23 cellular contexts compared by ENCODE assay signal in genomic region chr4:129550281-129550785, GRCh38.
"Had no signal": no experiment of that assay in that cellular context is flagged by ENCODE, and none has a peak within 500 bp of the region (broad histone marks: within the 10 kb centered on the region; RNA-seq: fewer than 3 reads in every experiment).

No MANE protein-coding gene starts in this region.

- H3K4me1 ChIP-seq: tibial artery had no signal

- H3K27ac ChIP-seq: brain microvascular endothelial cell, coronary artery, hepatocyte, lower lobe of right lung, pancreas, spleen, tibial artery had no signal

- DNase-seq: activated CD4-positive, alpha-beta memory T cell treated with anti-CD3 and anti-CD28 coated beads for 36 hours; activated CD4-positive, alpha-beta T cell treated with anti-CD3 and anti-CD28 coated beads for 36 hours; activated naive CD4-positive, alpha-beta T cell; activated naive CD8-positive, alpha-beta T cell treated with anti-CD3 and anti-CD28 coated beads for 36 hours; activated T-cell treated with anti-CD3 and anti-CD28 coated beads for 4 hours; amygdala; brain microvascular endothelial cell; central memory CD4-positive, alpha-beta T cell; effector CD4-positive, alpha-beta T cell; foreskin fibroblast; left colon; midbrain; nephron progenitor cell; SK-N-SH; stimulated activated naive B cell treated with anti-CD40 and anti-IgM and Interleukin-4, amounts not matched to agents 10 μg/mL and 1 μg/mL and 100 μg/mL, for 72 hours; tibial artery had no signal

- H3K36me3 ChIP-seq: brain microvascular endothelial cell, lower lobe of right lung, pancreas, spleen, tibial artery had no signal

- H3K9me3 Mint-ChIP-seq: activated CD4-positive, alpha-beta memory T cell treated with anti-CD3 and anti-CD28 coated beads for 36 hours; activated naive CD8-positive, alpha-beta T cell treated with anti-CD3 and anti-CD28 coated beads for 36 hours; nephron progenitor cell; stimulated activated naive B cell treated with anti-CD40 and anti-IgM and Interleukin-4, amounts not matched to agents 10 μg/mL and 1 μg/mL and 100 μg/mL, for 72 hours; T-helper 2 cell treated with Interferon-gamma antibody and Interleukin-4, amounts not matched to agents 5 μg/mL and 100 μg/mL, for 36 hours; WTC11 had no signal

- H3K36me3 Mint-ChIP-seq: activated CD4-positive, alpha-beta memory T cell treated with anti-CD3 and anti-CD28 coated beads for 36 hours; activated naive CD8-positive, alpha-beta T cell treated with anti-CD3 and anti-CD28 coated beads for 36 hours; stimulated activated naive B cell treated with anti-CD40 and anti-IgM and Interleukin-4, amounts not matched to agents 10 μg/mL and 1 μg/mL and 100 μg/mL, for 72 hours; WTC11 had no signal

- H3K4me1 Mint-ChIP-seq: activated CD4-positive, alpha-beta T cell treated with anti-CD3 and anti-CD28 coated beads for 36 hours; activated naive CD8-positive, alpha-beta T cell treated with anti-CD3 and anti-CD28 coated beads for 36 hours; nephron progenitor cell; stimulated activated naive B cell treated with anti-CD40 and anti-IgM and Interleukin-4, amounts not matched to agents 10 μg/mL and 1 μg/mL and 100 μg/mL, for 72 hours; WTC11 had no signal

- H3K27me3 Mint-ChIP-seq: activated CD4-positive, alpha-beta memory T cell treated with anti-CD3 and anti-CD28 coated beads for 36 hours; activated CD4-positive, alpha-beta T cell treated with anti-CD3 and anti-CD28 coated beads for 36 hours; activated naive CD8-positive, alpha-beta T cell treated with anti-CD3 and anti-CD28 coated beads for 36 hours; stimulated activated naive B cell treated with anti-CD40 and anti-IgM and Interleukin-4, amounts not matched to agents 10 μg/mL and 1 μg/mL and 100 μg/mL, for 72 hours had no signal

- H3K9ac ChIP-seq: SK-N-SH had no signal

- H3K9me3 ChIP-seq: lower lobe of right lung, pancreas, SK-N-SH, spleen, tibial artery had no signal

- H3K27ac Mint-ChIP-seq: activated CD4-positive, alpha-beta memory T cell treated with anti-CD3 and anti-CD28 coated beads for 36 hours; activated CD4-positive, alpha-beta T cell treated with anti-CD3 and anti-CD28 coated beads for 36 hours; activated naive CD8-positive, alpha-beta T cell treated with anti-CD3 and anti-CD28 coated beads for 36 hours; nephron progenitor cell; stimulated activated naive B cell treated with anti-CD40 and anti-IgM and Interleukin-4, amounts not matched to agents 10 μg/mL and 1 μg/mL and 100 μg/mL, for 72 hours; T-helper 2 cell treated with Interferon-gamma antibody and Interleukin-4, amounts not matched to agents 5 μg/mL and 100 μg/mL, for 36 hours; WTC11 had no signal

- H3K27me3 ChIP-seq: brain microvascular endothelial cell, hepatocyte, pancreas, spleen, tibial artery had no signal

- ATAC-seq: activated CD4-positive, alpha-beta T cell treated with anti-CD3 and anti-CD28 coated beads for 36 hours; left colon; stimulated activated naive B cell treated with anti-CD40 and anti-IgM and Interleukin-4, amounts not matched to agents 10 μg/mL and 1 μg/mL and 100 μg/mL, for 72 hours; WTC11 had no signal

- H3K4me3 Mint-ChIP-seq: activated CD4-positive, alpha-beta memory T cell treated with anti-CD3 and anti-CD28 coated beads for 36 hours; activated CD4-positive, alpha-beta T cell treated with anti-CD3 and anti-CD28 coated beads for 36 hours; activated naive CD8-positive, alpha-beta T cell treated with anti-CD3 and anti-CD28 coated beads for 36 hours; nephron progenitor cell; stimulated activated naive B cell treated with anti-CD40 and anti-IgM and Interleukin-4, amounts not matched to agents 10 μg/mL and 1 μg/mL and 100 μg/mL, for 72 hours; T-helper 2 cell treated with Interferon-gamma antibody and Interleukin-4, amounts not matched to agents 5 μg/mL and 100 μg/mL, for 36 hours; WTC11 had no signal

- H3K4me3 ChIP-seq: coronary artery, hepatocyte, lower lobe of right lung, pancreas, spleen, tibial artery had no signal
